ENCODE assay signal across 9 cellular contexts in genomic region chr7:136869991-136870798, GRCh38. TPM values are rescaled to one million over a fixed set of nuclear protein-coding genes. Genes with fewer than 3 reads are reported as not detected.
DNase-seq lines count a peak whose midpoint lies in the region; ATAC-seq and TF ChIP-seq lines count a peak whose summit lies in the region.
"Had no signal": no experiment of that assay in that cellular context is flagged by ENCODE, and none has a peak within 500 bp of the region (broad histone marks: within the 10 kb centered on the region; RNA-seq: fewer than 3 reads in every experiment).

No MANE protein-coding gene starts in this region.

- H3K36me3 Mint-ChIP-seq in HFFc6 (ENCODE audit: low read depth): no peaks in the 10 kb centered on the region

- H3K27me3 Mint-ChIP-seq in HFFc6 (ENCODE audit: insufficient read depth): peaks cover 23% of the 10 kb centered on the region

- peak overlapping the region; percentile 88 for H3K4me3 Mint-ChIP-seq in HFFc6
- H3K4me3 Mint-ChIP-seq: activated T-cell treated with anti-CD3 and anti-CD28 coated beads, Interleukin-2, amount 50 U/mL, for 72 hours had no signal

- peak overlapping the region; percentile 79 for H3K27ac ChIP-seq in stomach smooth muscle (ENCODE audit: low read length)

- peaks cover 23% of the 10 kb centered on the region for H3K4me1 ChIP-seq in stomach smooth muscle (ENCODE audit: control insufficient read depth, insufficient read depth, low read length)

- H3K9ac ChIP-seq in stomach smooth muscle (ENCODE audit: low read length in 2 of 2): peak overlapping the region; percentile 78 to 84

- TF ChIP-seq CTCF in HFFc6 (IDR thresholded peaks at IDR 0.05) (no peak), choroid plexus epithelial cell (conservative IDR thresholded peaks at IDR 0.05; ENCODE audit: low read depth, low read length) (no peak)

- no peaks in the 10 kb centered on the region for H3K9me3 Mint-ChIP-seq in HFFc6
- H3K9me3 Mint-ChIP-seq: activated T-cell treated with anti-CD3 and anti-CD28 coated beads, Interleukin-2, amount 50 U/mL, for 72 hours had no signal

- no peaks in the 10 kb centered on the region for H3K36me3 ChIP-seq in stomach smooth muscle (ENCODE audit: control insufficient read depth in 2 of 2, insufficient read depth in 2 of 2, low read length in 2 of 2)

- no peak overlapping the region for H3K27ac Mint-ChIP-seq in HFFc6
- H3K27ac Mint-ChIP-seq: activated T-cell treated with anti-CD3 and anti-CD28 coated beads, Interleukin-2, amount 50 U/mL, for 72 hours had no signal

- peak overlapping the region; percentile 60 for H3K4me3 ChIP-seq in choroid plexus epithelial cell (ENCODE audit: low read depth, low read length)
- H3K4me3 ChIP-seq in stomach smooth muscle (ENCODE audit: low read length in 2 of 2): peak overlapping the region; percentile 87 to 94

- ATAC-seq in HG03432 (IDR thresholded peaks at IDR 0.05; ENCODE audit: unreplicated experiment): no peak
- ATAC-seq: activated T-cell treated with anti-CD3 and anti-CD28 coated beads, Interleukin-2, amount 50 U/mL, for 72 hours had no signal

- peaks cover 24% of the 10 kb centered on the region for H3K4me1 Mint-ChIP-seq in HFFc6 (ENCODE audit: low read depth)

- no peaks in the 10 kb centered on the region for H3K9me3 ChIP-seq in stomach smooth muscle (ENCODE audit: control insufficient read depth in 2 of 2, low read length in 2 of 2)

- DNase-seq in HFFc6 (no peak), choroid plexus epithelial cell (ENCODE audit: low read depth) (no peak), iPS-NIHi7 (ENCODE audit: extremely low spot score) (peak; percentile 13), SHP77 (lab: John Stamatoyannopoulos, UW) (no peak)
- no peak for DNase-seq in activated CD8-positive, alpha-beta memory T cell treated with anti-CD3 and anti-CD28 coated beads, Interleukin-2, amount 50 U/mL, for 4 hours
- DNase-seq: activated T-cell treated with anti-CD3 and anti-CD28 coated beads, Interleukin-2, amount 50 U/mL, for 72 hours; foreskin melanocyte had no signal

- H3K27me3 ChIP-seq in stomach smooth muscle (ENCODE audit: control insufficient read depth in 1 of 2, insufficient read depth in 2 of 2, low read length in 2 of 2): no peaks in the 10 kb centered on the region

RNA-seq across cellular contexts. Expression of gene CHRM2, which starts 1.7 kb away (rescaled TPM):
- total RNA-seq in HFFc6 (2021; fragmentation: NEBNext Ultra II Directional; extraction: Animal tissue kit (Norgen Biotek cat#: 25700)): 1 to 10 TPM; 1.1 to 4.5 (median 3.9) TPM
- total RNA-seq: activated T-cell treated with anti-CD3 and anti-CD28 coated beads, Interleukin-2, amount 50 U/mL, for 72 hours had no signal
